ENCODE assay signal across 1 cellular context in the genomic region with DNA sequence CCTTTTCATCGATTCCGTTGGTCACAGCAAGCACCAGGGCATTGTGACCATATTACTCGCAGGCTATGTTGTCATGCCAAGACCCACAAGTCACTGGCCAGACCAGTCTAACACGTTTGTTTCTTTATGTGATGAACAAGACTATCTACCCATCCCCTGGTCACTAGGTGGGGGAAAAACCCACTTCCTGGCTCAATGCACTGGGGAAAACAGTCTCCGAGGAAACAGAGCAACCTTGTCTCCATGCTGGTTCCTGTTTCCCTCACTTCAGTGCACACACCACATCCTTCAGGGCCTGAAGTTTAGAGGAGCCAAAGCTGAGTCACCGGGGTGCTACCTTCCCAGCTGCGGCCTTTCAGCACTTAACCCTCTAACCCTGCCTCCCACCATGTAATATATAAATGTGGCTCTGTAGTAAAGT.
TF ChIP-seq lines count a peak whose summit lies in the region.

No MANE protein-coding gene starts in this region.

TF ChIP-seq in HCT116, 20 proteins besides CTCF, POLR2A, EP300 and RAD21 (continued from another document):
- TF ChIP-seq FOSL1 (IDR thresholded peaks at IDR 0.05; ENCODE audit: low read depth), result no peak
- no peak for TF ChIP-seq EGR1 (IDR thresholded peaks at IDR 0.05; ENCODE audit: low read depth)
- TF ChIP-seq POLR2AphosphoS5 (IDR thresholded peaks at IDR 0.05; ENCODE audit: low read depth, low read length), result no peak
